In the genomic region with DNA sequence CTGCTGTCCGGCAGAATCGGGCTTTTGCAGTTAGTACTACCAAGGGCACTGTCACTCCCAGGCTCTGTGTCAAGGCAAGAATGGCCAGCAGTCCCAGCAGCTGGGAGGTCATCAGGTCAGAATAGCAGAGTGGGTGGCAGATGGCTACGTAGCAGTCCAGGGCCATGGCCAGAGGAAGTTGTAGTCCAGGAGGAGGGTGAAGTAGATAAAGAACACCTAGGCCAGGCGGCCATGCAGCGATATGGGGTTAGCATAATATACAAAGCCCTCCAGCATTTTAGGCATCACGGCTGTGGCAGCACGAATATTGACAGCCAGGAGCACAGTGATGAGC, we compare ENCODE assay signal across 1 cellular context.
TF ChIP-seq lines count a peak whose summit lies in the region.

No MANE protein-coding gene starts in this region.

TF ChIP-seq in K562, 482 proteins besides CTCF, POLR2A, EP300 and RAD21:
- TF ChIP-seq, protein P1, sequence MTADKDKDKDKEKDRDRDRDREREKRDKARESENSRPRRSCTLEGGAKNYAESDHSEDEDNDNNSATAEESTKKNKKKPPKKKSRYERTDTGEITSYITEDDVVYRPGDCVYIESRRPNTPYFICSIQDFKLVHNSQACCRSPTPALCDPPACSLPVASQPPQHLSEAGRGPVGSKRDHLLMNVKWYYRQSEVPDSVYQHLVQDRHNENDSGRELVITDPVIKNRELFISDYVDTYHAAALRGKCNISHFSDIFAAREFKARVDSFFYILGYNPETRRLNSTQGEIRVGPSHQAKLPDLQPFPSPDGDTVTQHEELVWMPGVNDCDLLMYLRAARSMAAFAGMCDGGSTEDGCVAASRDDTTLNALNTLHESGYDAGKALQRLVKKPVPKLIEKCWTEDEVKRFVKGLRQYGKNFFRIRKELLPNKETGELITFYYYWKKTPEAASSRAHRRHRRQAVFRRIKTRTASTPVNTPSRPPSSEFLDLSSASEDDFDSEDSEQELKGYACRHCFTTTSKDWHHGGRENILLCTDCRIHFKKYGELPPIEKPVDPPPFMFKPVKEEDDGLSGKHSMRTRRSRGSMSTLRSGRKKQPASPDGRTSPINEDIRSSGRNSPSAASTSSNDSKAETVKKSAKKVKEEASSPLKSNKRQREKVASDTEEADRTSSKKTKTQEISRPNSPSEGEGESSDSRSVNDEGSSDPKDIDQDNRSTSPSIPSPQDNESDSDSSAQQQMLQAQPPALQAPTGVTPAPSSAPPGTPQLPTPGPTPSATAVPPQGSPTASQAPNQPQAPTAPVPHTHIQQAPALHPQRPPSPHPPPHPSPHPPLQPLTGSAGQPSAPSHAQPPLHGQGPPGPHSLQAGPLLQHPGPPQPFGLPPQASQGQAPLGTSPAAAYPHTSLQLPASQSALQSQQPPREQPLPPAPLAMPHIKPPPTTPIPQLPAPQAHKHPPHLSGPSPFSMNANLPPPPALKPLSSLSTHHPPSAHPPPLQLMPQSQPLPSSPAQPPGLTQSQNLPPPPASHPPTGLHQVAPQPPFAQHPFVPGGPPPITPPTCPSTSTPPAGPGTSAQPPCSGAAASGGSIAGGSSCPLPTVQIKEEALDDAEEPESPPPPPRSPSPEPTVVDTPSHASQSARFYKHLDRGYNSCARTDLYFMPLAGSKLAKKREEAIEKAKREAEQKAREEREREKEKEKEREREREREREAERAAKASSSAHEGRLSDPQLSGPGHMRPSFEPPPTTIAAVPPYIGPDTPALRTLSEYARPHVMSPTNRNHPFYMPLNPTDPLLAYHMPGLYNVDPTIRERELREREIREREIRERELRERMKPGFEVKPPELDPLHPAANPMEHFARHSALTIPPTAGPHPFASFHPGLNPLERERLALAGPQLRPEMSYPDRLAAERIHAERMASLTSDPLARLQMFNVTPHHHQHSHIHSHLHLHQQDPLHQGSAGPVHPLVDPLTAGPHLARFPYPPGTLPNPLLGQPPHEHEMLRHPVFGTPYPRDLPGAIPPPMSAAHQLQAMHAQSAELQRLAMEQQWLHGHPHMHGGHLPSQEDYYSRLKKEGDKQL (CRISPR knock-in tag; IDR thresholded peaks at IDR 0.05; ENCODE audit: borderline replicate concordance): no peak
- TF ChIP-seq CREB1 (IDR thresholded peaks at IDR 0.05) (no peak), CREB1 (CRISPR knock-in tag; IDR thresholded peaks at IDR 0.05) (no peak), HDAC2 (IDR thresholded peaks at IDR 0.05) (0 out of 2 replicates have a peak, but pooled peaks have one; percentile 3), NR2C1 (IDR thresholded peaks at IDR 0.05) (0 out of 2 replicates have a peak, but pooled peaks have one; percentile 3), NR2C1 (tag; IDR thresholded peaks at IDR 0.05) (0 out of 2 replicates have a peak, but pooled peaks have one; percentile 16), ATF1 (CRISPR knock-in tag; IDR thresholded peaks at IDR 0.05) (no peak), ATF1 (tag; IDR thresholded peaks at IDR 0.05) (0 out of 2 replicates have a peak, but pooled peaks have one; percentile 11), CBFA2T3 (IDR thresholded peaks at IDR 0.05) (peak; percentile 44), TAL1 (IDR thresholded peaks at IDR 0.05) (0 out of 2 replicates have a peak, but pooled peaks have one; percentile 3), TCF3 (CRISPR knock-in tag; IDR thresholded peaks at IDR 0.05) (0 out of 2 replicates have a peak, but pooled peaks have one; percentile 6), YY1 (IDR thresholded peaks at IDR 0.05; ENCODE audit: borderline replicate concordance in 1 of 3, control insufficient read depth in 1 of 3, extremely low read depth in 1 of 3, insufficient read depth in 3 of 3, insufficient read length in 1 of 3, insufficient replicate concordance in 2 of 3, low read depth in 1 of 3, low read length in 2 of 3) (peak in 1 of 3 experiments; percentile 22), MTF1 (CRISPR knock-in tag; IDR thresholded peaks at IDR 0.05; ENCODE audit: borderline replicate concordance) (no peak), NR2C2 (CRISPR knock-in tag; IDR thresholded peaks at IDR 0.05) (0 out of 2 replicates have a peak, but pooled peaks have one; percentile 24), NR2C2 (tag; IDR thresholded peaks at IDR 0.05) (no peak), SP1 (CRISPR knock-in tag; IDR thresholded peaks at IDR 0.05) (0 out of 2 replicates have a peak, but pooled peaks have one; percentile 33), E2F3 (CRISPR knock-in tag; IDR thresholded peaks at IDR 0.05) (0 out of 2 replicates have a peak, but pooled peaks have one; percentile 40), EGR1 (conservative IDR thresholded peaks at IDR 0.05) (peak; percentile 50), FOS (IDR thresholded peaks at IDR 0.05; ENCODE audit: extremely low read depth, insufficient read length) (no peak), CBFA2T2 (conservative IDR thresholded peaks at IDR 0.05) (0 out of 2 replicates have a peak, but pooled peaks have one; percentile 23), EHMT2 (IDR thresholded peaks at IDR 0.05) (0 out of 2 replicates have a peak, but pooled peaks have one; percentile 1)
- TF ChIP-seq, protein P2, sequence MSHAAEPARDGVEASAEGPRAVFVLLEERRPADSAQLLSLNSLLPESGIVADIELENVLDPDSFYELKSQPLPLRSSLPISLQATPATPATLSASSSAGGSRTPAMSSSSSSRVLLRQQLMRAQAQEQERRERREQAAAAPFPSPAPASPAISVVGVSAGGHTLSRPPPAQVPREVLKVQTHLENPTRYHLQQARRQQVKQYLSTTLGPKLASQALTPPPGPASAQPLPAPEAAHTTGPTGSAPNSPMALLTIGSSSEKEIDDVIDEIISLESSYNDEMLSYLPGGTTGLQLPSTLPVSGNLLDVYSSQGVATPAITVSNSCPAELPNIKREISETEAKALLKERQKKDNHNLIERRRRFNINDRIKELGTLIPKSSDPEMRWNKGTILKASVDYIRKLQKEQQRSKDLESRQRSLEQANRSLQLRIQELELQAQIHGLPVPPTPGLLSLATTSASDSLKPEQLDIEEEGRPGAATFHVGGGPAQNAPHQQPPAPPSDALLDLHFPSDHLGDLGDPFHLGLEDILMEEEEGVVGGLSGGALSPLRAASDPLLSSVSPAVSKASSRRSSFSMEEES (CRISPR knock-in tag; IDR thresholded peaks at IDR 0.05): no peak
- TF ChIP-seq, protein P3, sequence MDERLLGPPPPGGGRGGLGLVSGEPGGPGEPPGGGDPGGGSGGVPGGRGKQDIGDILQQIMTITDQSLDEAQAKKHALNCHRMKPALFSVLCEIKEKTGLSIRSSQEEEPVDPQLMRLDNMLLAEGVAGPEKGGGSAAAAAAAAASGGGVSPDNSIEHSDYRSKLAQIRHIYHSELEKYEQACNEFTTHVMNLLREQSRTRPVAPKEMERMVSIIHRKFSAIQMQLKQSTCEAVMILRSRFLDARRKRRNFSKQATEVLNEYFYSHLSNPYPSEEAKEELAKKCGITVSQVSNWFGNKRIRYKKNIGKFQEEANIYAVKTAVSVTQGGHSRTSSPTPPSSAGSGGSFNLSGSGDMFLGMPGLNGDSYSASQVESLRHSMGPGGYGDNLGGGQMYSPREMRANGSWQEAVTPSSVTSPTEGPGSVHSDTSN (CRISPR knock-in tag; IDR thresholded peaks at IDR 0.05; ENCODE audit: low read depth): no peak
- TF ChIP-seq, protein P3 (tag; conservative IDR thresholded peaks at IDR 0.05; ENCODE audit: low read depth): no peak
